Comparison of ENCODE assay signal across 8 cellular contexts in the genomic region with DNA sequence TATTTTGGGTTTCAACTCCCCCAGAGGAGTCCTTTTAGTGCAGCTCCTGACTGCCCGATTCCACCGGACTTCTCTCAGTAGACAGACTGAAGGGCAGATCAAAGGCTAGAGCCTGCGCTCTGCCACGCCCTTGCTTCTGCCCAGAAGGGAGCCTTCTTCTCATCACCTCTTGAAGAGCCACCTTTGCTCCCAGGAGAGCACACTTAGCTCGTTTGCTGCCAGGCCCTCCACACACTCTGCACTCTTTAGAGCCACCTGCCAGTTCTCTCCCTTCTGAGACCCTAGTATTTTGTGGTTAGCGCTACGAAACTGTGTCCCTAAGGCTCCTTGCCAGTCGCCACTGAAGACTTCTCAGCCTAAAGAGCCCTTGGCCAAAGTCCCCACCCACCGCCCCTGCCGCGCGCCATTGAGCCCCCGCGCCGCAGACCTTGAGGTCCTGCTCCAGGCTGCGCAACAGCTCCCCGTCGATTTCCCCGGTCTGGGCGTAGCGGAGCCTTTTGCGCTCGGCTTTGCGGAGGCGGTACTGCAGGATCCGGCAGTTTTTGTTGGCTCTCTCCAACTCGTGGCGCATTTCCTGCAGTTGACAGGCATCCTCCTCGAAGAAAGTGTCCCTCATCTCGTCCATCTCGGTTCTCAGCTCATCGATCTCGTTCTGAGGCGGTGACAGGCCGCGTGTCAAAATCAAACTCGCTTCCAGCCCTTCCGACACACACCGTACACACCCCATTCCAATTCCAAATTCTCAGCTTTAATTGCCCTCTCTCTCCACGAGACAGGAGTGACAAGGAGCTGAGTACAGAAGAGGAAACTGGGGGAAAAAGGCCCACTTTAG. TPM values are rescaled to one million over a fixed set of nuclear protein-coding genes. Genes with fewer than 3 reads are reported as not detected.
DNase-seq lines count a peak whose midpoint lies in the region; ATAC-seq, FAIRE-seq and TF ChIP-seq lines count a peak whose summit lies in the region.

No MANE protein-coding gene starts in this region.

- H3K36me3 ChIP-seq in cardiac muscle cell: no peaks in the 10 kb centered on the region

- TF ChIP-seq CTCF in cardiac muscle cell (IDR thresholded peaks at IDR 0.05; ENCODE audit: low read depth, low read length): no peak

- peaks cover 47% of the 10 kb centered on the region for H3K27me3 ChIP-seq in cardiac muscle cell

- intact Hi-C loops in posterior cingulate gyrus (cut with DNase I): loop anchor here (5.0 kb wide), 2 partner anchors 47 to 247 kb away; a partner anchor contains a TSS

- ATAC-seq in GM18868 (IDR thresholded peaks at IDR 0.05; ENCODE audit: unreplicated experiment) (no peak), GM19035 (IDR thresholded peaks at IDR 0.05; ENCODE audit: unreplicated experiment) (no peak)

- DNase-seq in Ammon's horn (ENCODE audit: low spot score) (peak; percentile 76), NCI-H1105 treated with DMSO at 0.1 percent for 48 hours (lab: John Stamatoyannopoulos, UW) (peak; percentile 65), cardiac muscle cell (ENCODE audit: low read depth in 1 of 2, low spot score in 1 of 2) (peak; percentile 60 to 70), posterior cingulate gyrus (peak; percentile 54 to 95 (median 71)), GM12892 (ENCODE audit: insufficient read length) (no peak)
- peak; percentile 34 for DNase-seq in activated naive CD4-positive, alpha-beta T cell treated with anti-CD3 and anti-CD28 coated beads, Interleukin-2, amount 50 U/mL, for 16 hours

- H3K9me3 ChIP-seq in cardiac muscle cell (ENCODE audit: low read depth): no peaks in the 10 kb centered on the region

- H3K4me3 ChIP-seq in cardiac muscle cell: peak overlapping the region; percentile 54

- peaks cover 6% of the 10 kb centered on the region for H3K4me1 ChIP-seq in cardiac muscle cell (ENCODE audit: low read depth)

- H3K27ac ChIP-seq in cardiac muscle cell: no peak overlapping the region

- FAIRE-seq in GM12892 (lab: Jason Lieb, UNC): no peak

- no peak for TF ChIP-seq POLR2A in GM12892 (IDR thresholded peaks at IDR 0.05; ENCODE audit: low read depth, low read length)

RNA-seq across cellular contexts. Expression of a gene that starts 55.4 kb away (rescaled TPM):
- total RNA-seq in cardiac muscle cell: 0.07 and 0.27 TPM in 2 replicates
- polyA plus RNA-seq in cardiac muscle cell: 0.95 and 2.0 TPM in 2 replicates
- 0.15 TPM for polyA plus RNA-seq in GM12892 (2012; ENCODE audit: missing spikeins)
